Comparison of ENCODE assay signal across 7 cellular contexts in the genomic region with DNA sequence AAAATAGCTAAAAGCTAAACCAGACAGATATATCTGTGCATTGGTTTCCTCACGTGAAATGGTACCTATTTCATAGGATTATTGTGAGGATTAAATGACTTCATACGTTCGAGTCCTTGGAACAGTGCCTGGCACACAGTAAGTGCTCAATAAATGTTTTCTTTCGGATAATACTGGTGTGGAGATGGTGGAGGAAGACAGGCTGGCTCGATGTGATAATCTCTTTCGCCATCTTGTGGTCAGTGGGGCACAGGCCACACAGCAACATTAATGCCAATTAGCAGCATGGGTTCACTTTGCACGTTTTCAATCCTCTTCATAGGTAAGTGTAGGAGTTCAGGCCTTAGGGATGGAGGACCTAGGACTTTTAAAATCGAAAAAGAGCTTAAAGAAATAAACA. TPM values are rescaled to one million over a fixed set of nuclear protein-coding genes. Genes with fewer than 3 reads are reported as not detected.
A peak's percentile ranks its signal among the peaks of the same experiment; 100 is the strongest.
DNase-seq lines count a peak whose midpoint lies in the region; ATAC-seq and TF ChIP-seq lines count a peak whose summit lies in the region.

No MANE protein-coding gene starts in this region.

- peaks cover 10% of the 10 kb centered on the region for H3K4me1 Mint-ChIP-seq in nephron progenitor cell
- H3K4me1 Mint-ChIP-seq in activated CD8-positive, alpha-beta memory T cell treated with anti-CD3 and anti-CD28 coated beads, Interleukin-2, amount 10 ng/mL, durations not matched to agents 7 days and 5 days, result no peaks in the 10 kb centered on the region

- peaks cover 23% of the 10 kb centered on the region for H3K9me3 Mint-ChIP-seq in nephron progenitor cell
- no peaks in the 10 kb centered on the region for H3K9me3 Mint-ChIP-seq in activated CD8-positive, alpha-beta memory T cell treated with anti-CD3 and anti-CD28 coated beads, Interleukin-2, amount 10 ng/mL, durations not matched to agents 7 days and 5 days (ENCODE audit: low read depth)

- peak; percentile 59 for TF ChIP-seq CTCF in nephron progenitor cell (IDR thresholded peaks at IDR 0.05)

- DNase-seq in Daoy (ENCODE audit: low read depth) (peak; percentile 29), NCI-H2029 treated with DMSO at 0.1 percent for 48 hours (lab: John Stamatoyannopoulos, UW) (peak; percentile 4), cerebellar cortex (ENCODE audit: low spot score) (peak; percentile 60), nephron progenitor cell (peak; percentile 20), T1000 (lab: John Stamatoyannopoulos, UW) (no peak)
- no peak for DNase-seq in activated CD8-positive, alpha-beta memory T cell treated with anti-CD3 and anti-CD28 coated beads, Interleukin-2, amount 10 ng/mL, durations not matched to agents 7 days and 5 days

- ATAC-seq in GM19395 (IDR thresholded peaks at IDR 0.05; ENCODE audit: unreplicated experiment), result peak; percentile 69
- ATAC-seq in activated CD8-positive, alpha-beta memory T cell treated with anti-CD3 and anti-CD28 coated beads, Interleukin-2, amount 10 ng/mL, durations not matched to agents 7 days and 5 days, result no peak

- no peaks in the 10 kb centered on the region for H3K36me3 Mint-ChIP-seq in nephron progenitor cell (ENCODE audit: low read depth)
- no peaks in the 10 kb centered on the region for H3K36me3 Mint-ChIP-seq in activated CD8-positive, alpha-beta memory T cell treated with anti-CD3 and anti-CD28 coated beads, Interleukin-2, amount 10 ng/mL, durations not matched to agents 7 days and 5 days

- CTCF ChIA-PET in activated CD8-positive, alpha-beta memory T cell treated with anti-CD3 and anti-CD28 coated beads, Interleukin-2, amount 10 ng/mL, durations not matched to agents 7 days and 5 days (lab: Charles Lee), result interaction anchor here (0.6 to 1.4 kb wide), 3 partner anchors 40 to 77 kb away, joined by 3 to 4 read pairs (median 4); a partner anchor contains a TSS

- no peak overlapping the region for H3K4me3 Mint-ChIP-seq in nephron progenitor cell
- H3K4me3 Mint-ChIP-seq in activated CD8-positive, alpha-beta memory T cell treated with anti-CD3 and anti-CD28 coated beads, Interleukin-2, amount 10 ng/mL, durations not matched to agents 7 days and 5 days, result no peak overlapping the region

- no peaks in the 10 kb centered on the region for H3K27me3 Mint-ChIP-seq in nephron progenitor cell (ENCODE audit: low read depth, poor library complexity)
- peaks cover 2% of the 10 kb centered on the region for H3K27me3 Mint-ChIP-seq in activated CD8-positive, alpha-beta memory T cell treated with anti-CD3 and anti-CD28 coated beads, Interleukin-2, amount 10 ng/mL, durations not matched to agents 7 days and 5 days

- no peak overlapping the region for H3K27ac Mint-ChIP-seq in nephron progenitor cell
- H3K27ac Mint-ChIP-seq in activated CD8-positive, alpha-beta memory T cell treated with anti-CD3 and anti-CD28 coated beads, Interleukin-2, amount 10 ng/mL, durations not matched to agents 7 days and 5 days, result no peak overlapping the region

RNA-seq across cellular contexts. Expression of a gene that starts 9.3 kb away (rescaled TPM):
- total RNA-seq in Daoy (2014; rRNA removed; shearing (Covaris generic)), result not detected in 2 replicates
- total RNA-seq in activated CD8-positive, alpha-beta memory T cell treated with anti-CD3 and anti-CD28 coated beads, Interleukin-2, amount 10 ng/mL, durations not matched to agents 7 days and 5 days, result not detected

RNA-seq across cellular contexts. Expression of a gene that starts 40.9 kb away (rescaled TPM):
- 0.57 and 1.5 TPM in 2 replicates for total RNA-seq in Daoy (2014; rRNA removed; shearing (Covaris generic))
- total RNA-seq in activated CD8-positive, alpha-beta memory T cell treated with anti-CD3 and anti-CD28 coated beads, Interleukin-2, amount 10 ng/mL, durations not matched to agents 7 days and 5 days, result 1 to 10 TPM; 1.0 to 1.7 TPM

Comparison
In these comparisons a context has a peak if more than half of its experiments do, and no peak if none do; other contexts are left out.
1. DNase-seq: peak in Daoy (single experiment), NCI-H2029 treated with DMSO at 0.1 percent for 48 hours (single experiment), cerebellar cortex (single experiment) and nephron progenitor cell (single experiment); none in T1000 (single experiment) and activated CD8-positive, alpha-beta memory T cell treated with anti-CD3 and anti-CD28 coated beads, Interleukin-2, amount 10 ng/mL, durations not matched to agents 7 days and 5 days (single experiment).